Comparison of ENCODE assay signal across 8 cellular contexts in genomic region chr1:212698467-212699103, GRCh38. TPM values are rescaled to one million over a fixed set of nuclear protein-coding genes. Genes with fewer than 3 reads are reported as not detected.
DNase-seq lines count a peak whose midpoint lies in the region; ATAC-seq and TF ChIP-seq lines count a peak whose summit lies in the region.

No MANE protein-coding gene starts in this region.

- no peaks in the 10 kb centered on the region for H3K27me3 ChIP-seq in GM06990 (replicated peaks; ENCODE audit: control insufficient read depth, insufficient read depth, low read length)
- peaks cover 62% of the 10 kb centered on the region for H3K27me3 ChIP-seq in H7 (ENCODE audit: control insufficient read depth, insufficient read depth, low read length)
- no peaks in the 10 kb centered on the region for H3K27me3 ChIP-seq in muscle layer of duodenum (ENCODE audit: low read depth, low read length)
- no peaks in the 10 kb centered on the region for H3K27me3 ChIP-seq in uterus
- no peaks in the 10 kb centered on the region for H3K27me3 ChIP-seq in aorta (ENCODE audit: control insufficient read depth in 1 of 2, insufficient read depth in 2 of 2, low read length in 1 of 2)

- no peaks in the 10 kb centered on the region for H3K9me3 Mint-ChIP-seq in activated T-helper 2 cell treated with anti-CD3 and anti-CD28 coated beads, Interferon-gamma antibody, Interleukin-2, Interleukin-4, amounts not matched to agents 10 μg/mL and 5 μg/mL and 100 μg/mL, durations not matched to agents 14 hours and 24 hours and 36 hours

- TF ChIP-seq CTCF in GM06990 (IDR thresholded peaks at IDR 0.05; ENCODE audit: insufficient read depth, low read length, poor library complexity, severe bottlenecking) (no peak), uterus (IDR thresholded peaks at IDR 0.05) (no peak)

- H3K36me3 ChIP-seq in GM06990 (ENCODE audit: control insufficient read depth, insufficient read depth, low read length) (no peaks in the 10 kb centered on the region), H7 (replicated peaks; ENCODE audit: control insufficient read depth, insufficient read depth, low read length) (no peaks in the 10 kb centered on the region), muscle layer of duodenum (ENCODE audit: control insufficient read depth in 1 of 2, insufficient read depth in 2 of 2, low read length in 2 of 2) (no peaks in the 10 kb centered on the region), uterus (no peaks in the 10 kb centered on the region), aorta (ENCODE audit: control insufficient read depth in 1 of 2, insufficient read depth in 2 of 2, low read length in 1 of 2) (no peaks in the 10 kb centered on the region)

- H3K4me1 Mint-ChIP-seq in activated T-helper 2 cell treated with anti-CD3 and anti-CD28 coated beads, Interferon-gamma antibody, Interleukin-2, Interleukin-4, amounts not matched to agents 10 μg/mL and 5 μg/mL and 100 μg/mL, durations not matched to agents 14 hours and 24 hours and 36 hours (ENCODE audit: low read depth): peaks cover 58% of the 10 kb centered on the region

- H3K9me3 ChIP-seq in muscle layer of duodenum (ENCODE audit: control insufficient read depth in 1 of 2, low read length in 2 of 2) (no peaks in the 10 kb centered on the region), uterus (no peaks in the 10 kb centered on the region), aorta (ENCODE audit: control insufficient read depth, low read length) (no peaks in the 10 kb centered on the region)

- ATAC-seq in aorta (ENCODE audit: low FRiP score): no peak
- ATAC-seq in GM18907 (IDR thresholded peaks at IDR 0.05; ENCODE audit: unreplicated experiment): no peak
- no peak for ATAC-seq in GM18858 (IDR thresholded peaks at IDR 0.05; ENCODE audit: unreplicated experiment)

- H3K27me3 Mint-ChIP-seq in activated T-helper 2 cell treated with anti-CD3 and anti-CD28 coated beads, Interferon-gamma antibody, Interleukin-2, Interleukin-4, amounts not matched to agents 10 μg/mL and 5 μg/mL and 100 μg/mL, durations not matched to agents 14 hours and 24 hours and 36 hours (ENCODE audit: low read depth): no peaks in the 10 kb centered on the region

- H3K4me1 ChIP-seq in muscle layer of duodenum (ENCODE audit: control insufficient read depth in 1 of 2, insufficient read depth in 2 of 2, low read length in 2 of 2) (peaks cover 0 to 17% of the 10 kb centered on the region in 2 donors), uterus (peaks cover 0 to 7% of the 10 kb centered on the region in 2 donors), aorta (ENCODE audit: control insufficient read depth in 1 of 2, insufficient read depth in 2 of 2, low read length in 2 of 2) (no peaks in the 10 kb centered on the region)

- TF ChIP-seq POLR2A in uterus (IDR thresholded peaks at IDR 0.05): no peak

- DNase-seq in GM06990 (ENCODE audit: extremely low read depth, insufficient read length): no peak
- DNase-seq in H7: no peak
- no peak for DNase-seq in activated T-helper 2 cell treated with anti-CD3 and anti-CD28 coated beads, Interferon-gamma antibody, Interleukin-2, Interleukin-4, amounts not matched to agents 10 μg/mL and 5 μg/mL and 100 μg/mL, durations not matched to agents 14 hours and 24 hours and 36 hours (ENCODE audit: low spot score)
- no peak for DNase-seq in uterus
- DNase-seq in aorta: no peak

- peaks cover 48% of the 10 kb centered on the region for H3K36me3 Mint-ChIP-seq in activated T-helper 2 cell treated with anti-CD3 and anti-CD28 coated beads, Interferon-gamma antibody, Interleukin-2, Interleukin-4, amounts not matched to agents 10 μg/mL and 5 μg/mL and 100 μg/mL, durations not matched to agents 14 hours and 24 hours and 36 hours (ENCODE audit: low read depth)

- H3K4me3 Mint-ChIP-seq in activated T-helper 2 cell treated with anti-CD3 and anti-CD28 coated beads, Interferon-gamma antibody, Interleukin-2, Interleukin-4, amounts not matched to agents 10 μg/mL and 5 μg/mL and 100 μg/mL, durations not matched to agents 14 hours and 24 hours and 36 hours (ENCODE audit: low read depth): peak overlapping the region; percentile 90

- intact Hi-C loops in activated T-helper 2 cell treated with anti-CD3 and anti-CD28 coated beads, Interferon-gamma antibody, Interleukin-2, Interleukin-4, amounts not matched to agents 10 μg/mL and 5 μg/mL and 100 μg/mL, durations not matched to agents 14 hours and 24 hours and 36 hours (cut with micrococcal nuclease): loop anchor here (1.0 to 5.0 kb wide), 7 partner anchors 14 to 160 kb away; partner anchors contain the start of genes ATF3 and FLVCR1
- intact Hi-C loops in uterus (cut with DNase I; ENCODE audit: low total_unique reads): no loop called here
- intact Hi-C loops in aorta (cut with DNase I): no loop called here

- 33 to 36% methylated on average over 12 of the region's 12 CpGs for WGBS in aorta, 2 donors

- no peak overlapping the region for H3K27ac ChIP-seq in muscle layer of duodenum (ENCODE audit: low read length)
- no peak overlapping the region for H3K27ac ChIP-seq in uterus
- no peak overlapping the region for H3K27ac ChIP-seq in aorta (ENCODE audit: low read depth in 1 of 2, low read length in 2 of 2)

- H3K27ac Mint-ChIP-seq in activated T-helper 2 cell treated with anti-CD3 and anti-CD28 coated beads, Interferon-gamma antibody, Interleukin-2, Interleukin-4, amounts not matched to agents 10 μg/mL and 5 μg/mL and 100 μg/mL, durations not matched to agents 14 hours and 24 hours and 36 hours: peak overlapping the region; percentile 61

- H3K4me3 ChIP-seq in GM06990 (replicated peaks; ENCODE audit: low read depth, low read length) (peak overlapping the region; percentile 81), H7 (ENCODE audit: insufficient read depth, low read depth, low read length) (peak overlapping the region; percentile 57), muscle layer of duodenum (ENCODE audit: low read depth in 1 of 2, low read length in 2 of 2) (peak overlapping the region; percentile 13 to 68), uterus (peak overlapping the region in 1 of 2 donors; percentile 53), aorta (ENCODE audit: low read length in 2 of 2) (no peak overlapping the region)

RNA-seq across cellular contexts. Expression of gene BATF3, which starts 1.1 kb away (rescaled TPM):
- 2.5 and 5.8 TPM in 2 replicates for total RNA-seq in H7 (2014; rRNA removed; shearing (Covaris generic))
- 246 and 249 TPM in 2 replicates for total RNA-seq in activated T-helper 2 cell treated with anti-CD3 and anti-CD28 coated beads, Interferon-gamma antibody, Interleukin-2, Interleukin-4, amounts not matched to agents 10 μg/mL and 5 μg/mL and 100 μg/mL, durations not matched to agents 14 hours and 24 hours and 36 hours
- total RNA-seq in uterus (10 to 100 TPM in 1 of 4 donors, 1 to 10 TPM in 2, not detected in 1; 3.0 to 10.3 (median 3.5) TPM), aorta (10 to 100 TPM in 1 of 2 donors, 1 to 10 TPM in 1; 5.5 to 13.9 TPM)
- polyA plus RNA-seq in aorta: 1 to 10 TPM; 5.9 to 8.8 TPM

Comparison
In these comparisons a context has a peak if more than half of its experiments do, and no peak if none do; other contexts are left out.
1. H3K4me3 ChIP-seq: peak in GM06990 (single experiment), H7 (single experiment) and muscle layer of duodenum (2 of 2); none in aorta (0 of 2).
2. RNA of gene BATF3, which starts 1.1 kb away (total RNA-seq): 246 to 249 TPM in activated T-helper 2 cell treated with anti-CD3 and anti-CD28 coated beads, Interferon-gamma antibody, Interleukin-2, Interleukin-4, amounts not matched to agents 10 μg/mL and 5 μg/mL and 100 μg/mL, durations not matched to agents 14 hours and 24 hours and 36 hours; 5.5 to 13.9 TPM in aorta, 2.5 to 5.8 TPM in H7 and 3.0 to 10.3 TPM in uterus; every median in the first group is over 10 times any median in the second.